Comparison of ENCODE assay signal across 8 cellular contexts in the genomic region with DNA sequence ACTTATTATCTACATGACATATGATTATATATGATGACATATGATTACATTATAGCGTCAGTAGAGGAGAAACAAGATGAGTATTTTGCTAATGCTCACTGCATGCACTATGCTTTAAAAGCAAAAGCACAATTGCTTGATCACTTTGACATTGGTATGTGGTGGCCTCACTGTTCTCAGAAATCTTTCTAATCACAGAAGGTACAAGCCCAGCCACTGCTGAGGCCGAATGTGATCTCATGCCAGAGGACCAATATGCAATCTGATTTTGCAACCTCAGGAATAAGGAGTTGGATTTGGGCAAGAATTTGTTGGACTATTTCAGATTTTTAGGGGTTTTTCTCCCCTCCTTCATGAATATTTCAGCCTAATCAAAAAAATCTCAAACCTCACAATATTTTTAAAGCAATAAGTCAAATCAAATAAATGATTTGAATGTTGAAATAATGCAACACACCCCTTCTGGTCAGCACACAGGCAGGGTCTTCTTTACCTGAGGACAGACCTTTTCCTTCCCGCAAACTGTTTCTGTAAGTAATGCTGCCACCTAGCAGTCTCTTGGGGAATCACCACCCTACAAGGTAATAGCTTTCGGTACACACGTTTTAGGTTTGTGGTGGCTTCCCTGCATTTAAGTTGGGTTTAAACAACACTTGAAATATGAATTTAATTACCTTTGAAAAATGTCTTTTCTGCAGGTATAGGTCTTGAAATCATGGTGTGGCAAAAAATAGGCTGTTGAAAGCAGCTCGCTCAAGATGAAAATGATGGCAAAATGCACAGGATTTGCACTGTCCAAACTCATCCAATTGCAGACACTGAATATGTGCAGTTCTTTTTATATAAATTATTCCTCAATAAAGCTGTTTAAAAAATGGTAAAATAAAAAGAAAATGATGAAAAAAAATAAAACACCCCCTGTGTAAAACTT. TPM values are rescaled to one million over a fixed set of nuclear protein-coding genes. Genes with fewer than 3 reads are reported as not detected.
DNase-seq lines count a peak whose midpoint lies in the region; ATAC-seq and TF ChIP-seq lines count a peak whose summit lies in the region.

No MANE protein-coding gene starts in this region.

- H3K27ac Mint-ChIP-seq in mesothelial cell of epicardium, result no peak overlapping the region

- no peaks in the 10 kb centered on the region for H3K9me3 Mint-ChIP-seq in mesothelial cell of epicardium

- H3K4me3 Mint-ChIP-seq in mesothelial cell of epicardium, result no peak overlapping the region

- peaks cover 47% of the 10 kb centered on the region for H3K27me3 Mint-ChIP-seq in mesothelial cell of epicardium (ENCODE audit: low read depth)

- no peak for TF ChIP-seq POLR2A in ovary (IDR thresholded peaks at IDR 0.05)

- H3K9me3 ChIP-seq in ovary, result no peaks in the 10 kb centered on the region

- H3K4me1 Mint-ChIP-seq in mesothelial cell of epicardium, result no peaks in the 10 kb centered on the region

- no peak overlapping the region for H3K27ac ChIP-seq in ovary

- H3K27me3 ChIP-seq in ovary, result no peaks in the 10 kb centered on the region

- no peak for TF ChIP-seq EP300 in ovary (IDR thresholded peaks at IDR 0.05)

- DNase-seq in AG10803 (ENCODE audit: low read depth) (peak; percentile 36), GM03348 (ENCODE audit: low spot score) (peak; percentile 53), SK-N-DZ (ENCODE audit: low spot score) (peak; percentile 30), epithelial cell of esophagus (ENCODE audit: low read depth) (peak; percentile 62), ovary (no peak), mesothelial cell of epicardium (ENCODE audit: low spot score in 2 of 2, unreplicated experiment in 2 of 2) (no peak), activated gamma-delta T cell (lab: John Stamatoyannopoulos, UW) (no peak)

- H3K4me3 ChIP-seq in AG10803 (ENCODE audit: low read length) (no peak overlapping the region), epithelial cell of esophagus (ENCODE audit: low read length) (no peak overlapping the region), ovary (no peak overlapping the region)

- TF ChIP-seq CTCF in AG10803 (conservative IDR thresholded peaks at IDR 0.05; ENCODE audit: low read length), result peak; percentile 94
- TF ChIP-seq CTCF in epithelial cell of esophagus (IDR thresholded peaks at IDR 0.05; ENCODE audit: insufficient read depth, low read depth, low read length, missing control alignments), result peak; percentile 92
- TF ChIP-seq CTCF in ovary (IDR thresholded peaks at IDR 0.05), result peak in 2 of 3 donors; percentile 19 to 50
- TF ChIP-seq CTCF in mesothelial cell of epicardium (IDR thresholded peaks at IDR 0.05; ENCODE audit: unreplicated experiment), result no peak

- 27 to 33% (median 29%) methylated on average over 6 of the region's 6 CpGs for WGBS in ovary, 3 donors

- intact Hi-C loops in ovary (cut with DNase I), result loop anchor here (5.0 to 10.0 kb wide), 2 partner anchors 213 to 216 kb away; no protein-coding TSS in a partner anchor

- peak; percentile 65 for ATAC-seq in HG03565 (IDR thresholded peaks at IDR 0.05; ENCODE audit: unreplicated experiment)

- no peaks in the 10 kb centered on the region for H3K36me3 Mint-ChIP-seq in mesothelial cell of epicardium

- H3K4me1 ChIP-seq in ovary (ENCODE audit: insufficient read depth), result no peaks in the 10 kb centered on the region

- no peaks in the 10 kb centered on the region for H3K36me3 ChIP-seq in ovary

RNA-seq across cellular contexts. Expression of gene CXCL13, which starts 4.8 kb away (rescaled TPM):
- polyA plus RNA-seq in SK-N-DZ (2014; cell fraction: cytosol; rRNA removed), result not detected in 2 replicates
- not detected in 2 replicates for polyA plus RNA-seq in SK-N-DZ (2014; cell fraction: nucleus; rRNA removed)
- 1 to 10 TPM in 1 of 7 donors, under 1 TPM in 2, not detected in 4; 0.24 to 3.1 (median 0.37) TPM for total RNA-seq in ovary
- polyA plus RNA-seq in ovary, result 1 to 10 TPM in 1 of 2 donors, not detected in 1; 1.4 TPM
- total RNA-seq in mesothelial cell of epicardium, result not detected in 3 replicates

Comparison
In these comparisons a context has a peak if more than half of its experiments do, and no peak if none do; other contexts are left out.
1. DNase-seq: peak in AG10803 (single experiment), GM03348 (single experiment), SK-N-DZ (single experiment) and epithelial cell of esophagus (single experiment); none in ovary (0 of 5), mesothelial cell of epicardium (0 of 2) and activated gamma-delta T cell (single experiment).